Comparison of ENCODE assay signal across 1 cellular context in genomic region chr22:28984482-28985158, GRCh38.
TF ChIP-seq lines count a peak whose summit lies in the region.

No MANE protein-coding gene starts in this region.

TF ChIP-seq in H1, 55 proteins besides CTCF, POLR2A, EP300 and RAD21:
- no peak for TF ChIP-seq SUZ12 (IDR thresholded peaks at IDR 0.05; ENCODE audit: low read length)
- TF ChIP-seq HDAC2 (IDR thresholded peaks at IDR 0.05; ENCODE audit: borderline replicate concordance in 1 of 2, low read depth in 2 of 2, low read length in 2 of 2): no peak
- TF ChIP-seq SP1 (IDR thresholded peaks at IDR 0.05; ENCODE audit: low read depth, low read length): no peak
- TF ChIP-seq CBX5 (IDR thresholded peaks at IDR 0.05; ENCODE audit: low read depth, low read length): no peak
- TF ChIP-seq BRCA1 (IDR thresholded peaks at IDR 0.05; ENCODE audit: low read depth, low read length): no peak
- no peak for TF ChIP-seq SIRT6 (IDR thresholded peaks at IDR 0.05; ENCODE audit: low read length)
- no peak for TF ChIP-seq TAF1 (IDR thresholded peaks at IDR 0.05; ENCODE audit: low read depth, low read length)
- no peak for TF ChIP-seq E2F6 (IDR thresholded peaks at IDR 0.05)
- no peak for TF ChIP-seq CEBPB (IDR thresholded peaks at IDR 0.05; ENCODE audit: low read depth, low read length)
- TF ChIP-seq ASH2L (IDR thresholded peaks at IDR 0.05; ENCODE audit: low read length): no peak
- TF ChIP-seq MAFK (IDR thresholded peaks at IDR 0.05; ENCODE audit: low read depth, low read length): no peak
- TF ChIP-seq EZH2 (IDR thresholded peaks at IDR 0.05; ENCODE audit: low read depth, low read length, severe bottlenecking): no peak
- TF ChIP-seq FOSL1 (IDR thresholded peaks at IDR 0.05; ENCODE audit: insufficient read depth, low read depth, low read length): no peak
- TF ChIP-seq SIN3A (conservative IDR thresholded peaks at IDR 0.05 in 1 of 2, IDR thresholded peaks at IDR 0.05 in 1 of 2; ENCODE audit: low read depth in 1 of 2, low read length in 2 of 2): no peak
- TF ChIP-seq EGR1 (IDR thresholded peaks at IDR 0.05; ENCODE audit: borderline replicate concordance, low read depth, low read length): no peak
- TF ChIP-seq SIX5 (IDR thresholded peaks at IDR 0.05; ENCODE audit: low read depth, low read length): no peak
- no peak for TF ChIP-seq TBP (IDR thresholded peaks at IDR 0.05; ENCODE audit: low read depth, low read length)
- TF ChIP-seq POU5F1 (IDR thresholded peaks at IDR 0.05; ENCODE audit: low read depth, low read length): no peak
- no peak for TF ChIP-seq KDM1A (IDR thresholded peaks at IDR 0.05; ENCODE audit: borderline replicate concordance, low read length)
